1 cellular context compared by ENCODE assay signal in the genomic region with DNA sequence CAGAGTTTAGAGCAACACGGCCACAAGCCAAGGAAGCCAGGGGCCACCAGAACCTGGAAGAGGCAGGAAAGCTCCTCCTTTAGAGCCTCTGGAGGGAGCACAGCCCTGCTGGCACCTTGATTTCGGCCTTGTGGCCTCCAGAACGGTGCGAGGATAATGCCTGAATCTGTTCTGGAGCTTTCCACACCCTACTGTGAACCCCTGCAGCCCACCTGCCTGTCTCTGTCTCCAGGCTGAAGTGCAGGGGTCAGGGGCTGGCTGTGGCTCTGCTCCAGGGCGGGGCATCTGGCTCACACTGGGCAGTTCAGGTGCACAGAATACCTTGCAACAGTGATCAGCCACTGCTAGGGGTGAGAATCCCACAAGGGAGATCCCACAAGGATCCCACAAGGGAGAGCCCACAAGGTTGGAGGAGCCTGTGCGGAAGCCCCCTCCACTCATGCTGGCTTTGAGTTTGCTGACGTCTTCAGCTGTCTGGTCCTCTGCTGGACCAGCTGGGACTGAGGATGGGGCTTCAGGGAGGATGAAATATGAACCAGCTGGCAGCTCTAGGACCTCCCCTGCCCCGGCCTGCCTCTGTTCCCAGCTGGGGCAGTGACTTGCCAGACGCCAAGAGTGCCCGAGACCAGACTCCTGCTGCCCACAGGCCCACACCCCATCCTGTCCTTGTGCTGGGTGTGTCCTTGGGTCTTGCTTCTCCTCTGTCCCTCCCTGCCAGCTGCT.
TF ChIP-seq lines count a peak whose summit lies in the region.

No MANE protein-coding gene starts in this region.

TF ChIP-seq in HepG2, 621 proteins besides CTCF, POLR2A, EP300 and RAD21 (continued from another document):
- TF ChIP-seq PRDM4 (CRISPR knock-in tag; IDR thresholded peaks at IDR 0.05; ENCODE audit: borderline replicate concordance): no peak
- TF ChIP-seq KMT2A (CRISPR knock-in tag; IDR thresholded peaks at IDR 0.05): no peak
- no peak for TF ChIP-seq ZFY (CRISPR knock-in tag; IDR thresholded peaks at IDR 0.05)
- TF ChIP-seq TBX3 (IDR thresholded peaks at IDR 0.05; ENCODE audit: borderline replicate concordance): no peak
- no peak for TF ChIP-seq JDP2 (CRISPR knock-in tag; IDR thresholded peaks at IDR 0.05; ENCODE audit: borderline replicate concordance)
- no peak for TF ChIP-seq AGO2 (optimal IDR thresholded peaks at IDR 0.05; ENCODE audit: low read depth, low read length)
- no peak for TF ChIP-seq NRL (CRISPR knock-in tag; IDR thresholded peaks at IDR 0.05; ENCODE audit: borderline replicate concordance)
- TF ChIP-seq, protein P1, sequence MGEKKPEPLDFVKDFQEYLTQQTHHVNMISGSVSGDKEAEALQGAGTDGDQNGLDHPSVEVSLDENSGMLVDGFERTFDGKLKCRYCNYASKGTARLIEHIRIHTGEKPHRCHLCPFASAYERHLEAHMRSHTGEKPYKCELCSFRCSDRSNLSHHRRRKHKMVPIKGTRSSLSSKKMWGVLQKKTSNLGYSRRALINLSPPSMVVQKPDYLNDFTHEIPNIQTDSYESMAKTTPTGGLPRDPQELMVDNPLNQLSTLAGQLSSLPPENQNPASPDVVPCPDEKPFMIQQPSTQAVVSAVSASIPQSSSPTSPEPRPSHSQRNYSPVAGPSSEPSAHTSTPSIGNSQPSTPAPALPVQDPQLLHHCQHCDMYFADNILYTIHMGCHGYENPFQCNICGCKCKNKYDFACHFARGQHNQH (CRISPR knock-in tag; IDR thresholded peaks at IDR 0.05): no peak
- no peak for TF ChIP-seq ZNF850 (CRISPR knock-in tag; conservative IDR thresholded peaks at IDR 0.05)
- TF ChIP-seq, protein P2, sequence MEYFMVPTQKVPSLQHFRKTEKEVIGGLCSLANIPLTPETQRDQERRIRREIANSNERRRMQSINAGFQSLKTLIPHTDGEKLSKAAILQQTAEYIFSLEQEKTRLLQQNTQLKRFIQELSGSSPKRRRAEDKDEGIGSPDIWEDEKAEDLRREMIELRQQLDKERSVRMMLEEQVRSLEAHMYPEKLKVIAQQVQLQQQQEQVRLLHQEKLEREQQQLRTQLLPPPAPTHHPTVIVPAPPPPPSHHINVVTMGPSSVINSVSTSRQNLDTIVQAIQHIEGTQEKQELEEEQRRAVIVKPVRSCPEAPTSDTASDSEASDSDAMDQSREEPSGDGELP (IDR thresholded peaks at IDR 0.05; ENCODE audit: borderline replicate concordance, low read depth): no peak
- no peak for TF ChIP-seq ZSCAN5A (CRISPR knock-in tag; IDR thresholded peaks at IDR 0.05; ENCODE audit: borderline replicate concordance)
- TF ChIP-seq SMAD3 (CRISPR knock-in tag; IDR thresholded peaks at IDR 0.05): no peak
- TF ChIP-seq RFXAP (CRISPR knock-in tag; IDR thresholded peaks at IDR 0.05; ENCODE audit: borderline replicate concordance): no peak
- no peak for TF ChIP-seq PTBP1 (IDR thresholded peaks at IDR 0.05; ENCODE audit: low read depth, low read length, poor library complexity, severe bottlenecking)
